In genomic region chr12:6464531-6464930, GRCh38 we compare ENCODE assay signal across 1 cellular context.
TF ChIP-seq lines count a peak whose summit lies in the region.

No MANE protein-coding gene starts in this region.

TF ChIP-seq in GM12878, 131 proteins besides CTCF, POLR2A, EP300 and RAD21:
- TF ChIP-seq BCL3 (IDR thresholded peaks at IDR 0.05; ENCODE audit: borderline replicate concordance, insufficient read depth, low read depth, low read length, poor library complexity, severe bottlenecking) (no peak), SREBF1 (IDR thresholded peaks at IDR 0.05; ENCODE audit: low read length) (no peak), FOXM1 (IDR thresholded peaks at IDR 0.05; ENCODE audit: low read depth, low read length) (no peak), CBX5 (IDR thresholded peaks at IDR 0.05; ENCODE audit: low read depth) (no peak), ZBTB4 (CRISPR knock-in tag; IDR thresholded peaks at IDR 0.05) (no peak), IKZF2 (IDR thresholded peaks at IDR 0.05) (no peak), NR2C2 (IDR thresholded peaks at IDR 0.05; ENCODE audit: borderline replicate concordance, control insufficient read depth, insufficient read length, low read depth) (no peak), CHD4 (IDR thresholded peaks at IDR 0.05) (no peak), NFXL1 (IDR thresholded peaks at IDR 0.05; ENCODE audit: borderline replicate concordance) (no peak), IRF5 (IDR thresholded peaks at IDR 0.05; ENCODE audit: borderline replicate concordance) (no peak), NR2F1 (conservative IDR thresholded peaks at IDR 0.05) (no peak), POU2F2 (IDR thresholded peaks at IDR 0.05; ENCODE audit: borderline replicate concordance, low read depth, low read length) (no peak), ZZZ3 (IDR thresholded peaks at IDR 0.05; ENCODE audit: control insufficient read depth, insufficient read length, low read depth) (no peak), LARP7 (IDR thresholded peaks at IDR 0.05) (no peak), CHD2 (IDR thresholded peaks at IDR 0.05; ENCODE audit: borderline replicate concordance, low read depth, low read length) (no peak), E2F4 (IDR thresholded peaks at IDR 0.05; ENCODE audit: low read depth, low read length) (no peak), EGR1 (IDR thresholded peaks at IDR 0.05; ENCODE audit: borderline replicate concordance in 1 of 2, low read depth in 2 of 2, low read length in 2 of 2) (no peak)
TF ChIP-seq in GM12878: peak in this region for 0.
